In the genomic region with DNA sequence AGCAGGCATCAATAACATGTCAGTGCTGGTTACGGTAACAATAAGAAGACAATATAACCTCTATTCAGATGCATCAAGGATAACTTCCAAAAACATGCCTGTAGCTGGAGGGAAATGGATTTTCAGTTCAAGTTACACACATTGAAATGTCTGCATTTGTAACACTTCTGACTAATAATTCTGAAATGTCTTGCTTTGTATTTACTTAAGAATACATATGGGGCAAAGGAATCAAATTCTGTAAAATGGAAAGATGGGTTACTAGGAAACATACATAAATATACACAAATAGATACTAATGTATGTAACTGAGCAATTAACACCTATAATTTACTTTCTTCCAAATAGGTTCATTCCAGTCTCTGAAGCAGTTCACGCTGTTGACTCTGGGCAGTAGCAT, we compare ENCODE assay signal across 17 cellular contexts. TPM values are rescaled to one million over a fixed set of nuclear protein-coding genes. Genes with fewer than 3 reads are reported as not detected.
DNase-seq lines count a peak whose midpoint lies in the region; ATAC-seq and TF ChIP-seq lines count a peak whose summit lies in the region.
"Had no signal": no experiment of that assay in that cellular context is flagged by ENCODE, and none has a peak within 500 bp of the region (broad histone marks: within the 10 kb centered on the region; RNA-seq: fewer than 3 reads in every experiment).

No MANE protein-coding gene starts in this region.

- TF ChIP-seq CTCF in PC-3 (conservative IDR thresholded peaks at IDR 0.05; ENCODE audit: low read depth, low read length) (no peak), choroid plexus epithelial cell (conservative IDR thresholded peaks at IDR 0.05; ENCODE audit: low read depth, low read length) (no peak)

- no peaks in the 10 kb centered on the region for H3K9me2 ChIP-seq in PC-3 (replicated peaks; ENCODE audit: low read length)

- H3K36me3 ChIP-seq in PC-3 (ENCODE audit: low read depth, low read length) (no peaks in the 10 kb centered on the region), adipocyte (ENCODE audit: control insufficient read depth, insufficient read depth, low read length, severe bottlenecking) (no peaks in the 10 kb centered on the region)

- H3K27ac ChIP-seq in PC-3 (ENCODE audit: low read length): no peak overlapping the region
- H3K27ac ChIP-seq: GM23248 had no signal

- H3K9ac ChIP-seq in PC-3 (ENCODE audit: low read length) (no peak overlapping the region), adipocyte (ENCODE audit: low read length) (no peak overlapping the region)
- H3K9ac ChIP-seq: GM23248 had no signal

- H3F3A ChIP-seq in PC-3 (ENCODE audit: low read length, unreplicated experiment): no peaks in the 10 kb centered on the region

- peak; percentile 40 for DNase-seq in PC-3
- peak; percentile 41 for DNase-seq in adipocyte (ENCODE audit: low read depth)
- DNase-seq in choroid plexus epithelial cell (ENCODE audit: low read depth): peak; percentile 22
- DNase-seq in cortex of kidney (lab: John Stamatoyannopoulos, UW): no peak
- no peak for DNase-seq in effector CD8-positive, alpha-beta T cell (lab: John Stamatoyannopoulos, UW)
- DNase-seq: C1 segment of cervical spinal cord; Calu3; CD4-positive, alpha-beta memory T cell; COR-L47; DMS53; DMS79 treated with DMSO at 0.1 percent for 48 hours; GF-D8; GM23248; H7 had no signal

- H3K9me3 ChIP-seq in PC-3 (ENCODE audit: low read length) (no peaks in the 10 kb centered on the region), adipocyte (ENCODE audit: control insufficient read depth, low read length) (no peaks in the 10 kb centered on the region)

- CTCF ChIA-PET in PC-3 (lab: Charles Lee): no interaction called here

- 0 out of 2 replicates have a peak overlapping the region, but pooled peaks have one; percentile 23 for H3K4me2 ChIP-seq in PC-3 (ENCODE audit: low read length)

- H3K27me3 ChIP-seq in PC-3 (ENCODE audit: low read length): no peaks in the 10 kb centered on the region
- no peaks in the 10 kb centered on the region for H3K27me3 ChIP-seq in adipocyte (replicated peaks; ENCODE audit: control insufficient read depth, insufficient read depth, low read length)

- ATAC-seq in PC-3 (peak; percentile 38; the same call in 1 of the 2 replicates), HG03521 (IDR thresholded peaks at IDR 0.05; ENCODE audit: unreplicated experiment) (no peak), HG02938 (IDR thresholded peaks at IDR 0.05; ENCODE audit: unreplicated experiment) (no peak)
- ATAC-seq: HCT116 had no signal

- intact Hi-C loops in PC-3 (cut with micrococcal nuclease): no loop called here

- no TSS peak for BruUV-seq in PC-3 (replicated peaks; lab: Mats Ljungman, UMichigan)

- H2AFZ ChIP-seq in PC-3 (ENCODE audit: low read length): no peak overlapping the region
- H2AFZ ChIP-seq: GM23248 had no signal

- POLR2A ChIA-PET in PC-3 (lab: Charles Lee; ENCODE audit: unreplicated experiment): no interaction called here

- H3K4me1 ChIP-seq in PC-3 (ENCODE audit: insufficient read depth, low read length) (peaks cover 21% of the 10 kb centered on the region), adipocyte (ENCODE audit: control insufficient read depth, insufficient read depth, low read length) (no peaks in the 10 kb centered on the region)

- H3K79me2 ChIP-seq in PC-3 (ENCODE audit: low read length): no peaks in the 10 kb centered on the region

- H3K4me3 ChIP-seq in PC-3 (ENCODE audit: low read length) (no peak overlapping the region), adipocyte (ENCODE audit: low read length) (no peak overlapping the region), choroid plexus epithelial cell (ENCODE audit: low read depth, low read length) (no peak overlapping the region)
- H3K4me3 ChIP-seq: GM23248 had no signal

- no peaks in the 10 kb centered on the region for H4K20me1 ChIP-seq in PC-3 (ENCODE audit: low read length)

RNA-seq across cellular contexts. Expression of a gene that starts 18.6 kb away (rescaled TPM):
- total RNA-seq in PC-3 (2014; rRNA removed): 96.0 and 113 TPM in 2 replicates

Comparison
In these comparisons a context has a peak if more than half of its experiments do, and no peak if none do; other contexts are left out.
1. DNase-seq: peak in PC-3 (single experiment), adipocyte (single experiment) and choroid plexus epithelial cell (single experiment); none in cortex of kidney (single experiment) and effector CD8-positive, alpha-beta T cell (single experiment).